8 cellular contexts compared by ENCODE assay signal in the genomic region with DNA sequence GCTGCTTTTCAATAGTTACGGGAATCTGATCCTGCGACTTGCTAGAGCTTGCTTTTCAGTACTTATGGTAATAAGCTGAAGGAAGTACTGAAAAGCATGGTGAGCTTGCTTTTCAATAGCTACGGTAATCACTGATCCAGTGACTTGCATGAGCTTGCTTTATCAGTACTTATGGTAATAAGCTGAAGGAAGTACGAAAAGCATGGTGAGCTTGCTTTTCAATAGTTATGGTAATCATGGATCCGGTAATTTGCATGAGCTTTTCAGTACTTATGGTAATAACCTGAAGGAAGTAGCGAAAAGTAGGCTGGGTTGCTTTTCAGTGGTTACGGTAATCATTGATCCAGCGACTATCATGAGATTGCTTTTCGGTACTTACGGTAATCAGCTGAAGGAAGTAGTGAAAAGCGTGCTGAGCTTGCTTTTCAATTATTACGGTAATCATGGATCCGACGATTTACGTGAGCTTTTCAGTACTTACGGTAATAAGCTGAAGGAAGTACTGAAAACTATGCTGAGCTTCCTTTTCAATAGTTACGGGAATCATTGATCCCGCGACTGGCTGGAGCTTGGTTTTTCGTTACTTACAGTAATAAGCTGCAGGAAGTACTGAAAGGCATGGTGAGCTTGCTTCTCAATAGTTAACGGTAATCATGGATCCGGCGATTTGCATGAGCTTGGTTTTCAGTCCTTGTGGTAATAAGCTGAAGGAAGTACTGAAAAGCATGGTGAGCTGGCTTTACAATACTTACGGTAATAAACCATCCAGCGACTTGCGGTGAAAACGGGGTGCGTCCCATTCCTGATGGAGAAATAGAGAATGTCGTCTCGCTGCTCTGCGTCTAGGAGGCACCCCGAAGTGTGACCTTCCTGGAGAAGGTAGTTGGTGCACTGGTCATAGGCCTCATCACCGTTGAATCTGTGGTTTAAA. TPM values are rescaled to one million over a fixed set of nuclear protein-coding genes. Genes with fewer than 3 reads are reported as not detected.
DNase-seq lines count a peak whose midpoint lies in the region; ATAC-seq and TF ChIP-seq lines count a peak whose summit lies in the region.

No MANE protein-coding gene starts in this region.

- H3K9ac ChIP-seq in OCI-LY3 (ENCODE audit: low read length) (peak overlapping the region; percentile 56), iPS-18a (ENCODE audit: low read length) (peak overlapping the region; percentile 25), skeletal muscle satellite cell (ENCODE audit: low read depth, low read length) (no peak overlapping the region)

- H3K27me3 ChIP-seq in OCI-LY3 (ENCODE audit: low read depth, low read length) (peaks cover 3% of the 10 kb centered on the region; the same call in 1 of the 2 replicates), brain microvascular endothelial cell (replicated peaks) (no peaks in the 10 kb centered on the region), iPS-18a (ENCODE audit: control insufficient read depth, insufficient read depth, low read length) (no peaks in the 10 kb centered on the region), skeletal muscle satellite cell (ENCODE audit: control insufficient read depth, insufficient read depth, low read length) (no peaks in the 10 kb centered on the region)

- H3K79me2 ChIP-seq in OCI-LY3 (ENCODE audit: low read length), result no peaks in the 10 kb centered on the region

- H3K27ac ChIP-seq in OCI-LY3 (ENCODE audit: low read length), result peak overlapping the region; percentile 91
- H3K27ac ChIP-seq in brain microvascular endothelial cell, result no peak overlapping the region
- peak overlapping the region; percentile 35 for H3K27ac ChIP-seq in iPS-18a (ENCODE audit: low read length)

- in situ Hi-C loops in brain microvascular endothelial cell (cut with HindIII; ENCODE audit: low pct_ligation_motif_present, low sequenced_read_pairs), result no loop called here

- H3K36me3 ChIP-seq in OCI-LY3 (replicated peaks; ENCODE audit: low read depth, low read length) (peaks cover 16% of the 10 kb centered on the region), brain microvascular endothelial cell (replicated peaks) (no peaks in the 10 kb centered on the region), iPS-18a (ENCODE audit: control insufficient read depth, low read depth, low read length) (no peaks in the 10 kb centered on the region), skeletal muscle satellite cell (ENCODE audit: insufficient read depth, low read length) (no peaks in the 10 kb centered on the region)

- H2AFZ ChIP-seq in OCI-LY3 (ENCODE audit: low read depth, low read length), result peak overlapping the region; percentile 86

- H3K4me2 ChIP-seq in OCI-LY3 (ENCODE audit: low read length) (peak overlapping the region; percentile 78), skeletal muscle satellite cell (ENCODE audit: low read length) (peak overlapping the region; percentile 46)

- ATAC-seq in HG03469 (IDR thresholded peaks at IDR 0.05; ENCODE audit: unreplicated experiment), result no peak

- no peaks in the 10 kb centered on the region for H4K20me1 ChIP-seq in OCI-LY3 (ENCODE audit: insufficient read depth, low read length)

- H3K4me3 ChIP-seq in GM08714 (ENCODE audit: low read length) (peak overlapping the region; percentile 17; the same call in 1 of the 2 replicates), OCI-LY3 (ENCODE audit: low read length) (peak overlapping the region; percentile 75), brain microvascular endothelial cell (ENCODE audit: low read depth, low read length) (no peak overlapping the region), iPS-18a (ENCODE audit: low read length) (peak overlapping the region; percentile 61), skeletal muscle satellite cell (ENCODE audit: low read length) (peak overlapping the region; percentile 21)

- TF ChIP-seq CTCF in OCI-LY3 (IDR thresholded peaks at IDR 0.05; ENCODE audit: low read depth, low read length), result no peak
- no peak for TF ChIP-seq CTCF in brain microvascular endothelial cell (IDR thresholded peaks at IDR 0.05; ENCODE audit: low read depth, low read length, missing control alignments)

- H3K4me1 ChIP-seq in OCI-LY3 (ENCODE audit: low read length) (peaks cover 44% of the 10 kb centered on the region), iPS-18a (ENCODE audit: control insufficient read depth, low read depth, low read length) (peaks cover 3% of the 10 kb centered on the region), skeletal muscle satellite cell (ENCODE audit: control insufficient read depth, insufficient read depth, low read length) (no peaks in the 10 kb centered on the region)

- peak; percentile 68 for DNase-seq in brain microvascular endothelial cell
- no peak for DNase-seq in GF-D8 (lab: John Stamatoyannopoulos, UW)
- DNase-seq in AG20443 (ENCODE audit: low spot score), result no peak

- no peaks in the 10 kb centered on the region for H3K9me3 ChIP-seq in OCI-LY3 (ENCODE audit: insufficient read depth, low read length)
- H3K9me3 ChIP-seq in iPS-18a (ENCODE audit: control insufficient read depth, low read depth, low read length), result peaks cover 4% of the 10 kb centered on the region
- no peaks in the 10 kb centered on the region for H3K9me3 ChIP-seq in skeletal muscle satellite cell (replicated peaks; ENCODE audit: low read length)

RNA-seq across cellular contexts. Expression of a gene that starts 6.5 kb away (rescaled TPM):
- not detected in 2 replicates for total RNA-seq in skeletal muscle satellite cell (2012; rRNA removed)
